ENCODE assay signal across 11 cellular contexts in genomic region chr7:143013897-143014296, GRCh38. TPM values are rescaled to one million over a fixed set of nuclear protein-coding genes. Genes with fewer than 3 reads are reported as not detected.
DNase-seq lines count a peak whose midpoint lies in the region; FAIRE-seq and TF ChIP-seq lines count a peak whose summit lies in the region.
"Had no signal": no experiment of that assay in that cellular context is flagged by ENCODE, and none has a peak within 500 bp of the region (broad histone marks: within the 10 kb centered on the region; RNA-seq: fewer than 3 reads in every experiment).

No MANE protein-coding gene starts in this region.

- DNase-seq in HFF-Myc (ENCODE audit: extremely low read depth, low read depth) (peak; percentile 51), astrocyte of the hippocampus (ENCODE audit: low read depth, low spot score) (peak; percentile 74), hepatic stellate cell (ENCODE audit: low spot score) (peak; percentile 34), GM19239 (ENCODE audit: insufficient read length, low spot score) (no peak)
- DNase-seq in activated CD4-positive, alpha-beta T cell treated with anti-CD3 and anti-CD28 coated beads, Interleukin-2, amount 50 U/mL, for 48 hours, result no peak
- DNase-seq in activated CD8-positive, alpha-beta memory T cell treated with anti-CD3 and anti-CD28 coated beads, Interleukin-2, amount 50 U/mL, for 4 hours, result no peak
- DNase-seq: H7, PC-9 had no signal

- no peak overlapping the region for H3K4me3 ChIP-seq in HFF-Myc (replicated peaks; ENCODE audit: low read depth, low read length)
- H3K4me3 ChIP-seq: PC-9 had no signal

- no peak for TF ChIP-seq CTCF in HFF-Myc (IDR thresholded peaks at IDR 0.05; ENCODE audit: low read depth, low read length, missing control alignments)

- H3K27ac ChIP-seq in temporal lobe (ENCODE audit: low read depth, low read length), result peak overlapping the region; percentile 76
- H3K27ac ChIP-seq: PC-9 had no signal

- FAIRE-seq in GM19239 (lab: Jason Lieb, UNC), result no peak
- FAIRE-seq: keratinocyte had no signal

RNA-seq across cellular contexts. Expression of gene OR9A2, which starts 13.0 kb away (rescaled TPM):
- total RNA-seq in temporal lobe, result 0.49 TPM
- total RNA-seq: G401, H7, PC-9 had no signal

RNA-seq across cellular contexts. Expression of gene OR6V1, which starts 38.2 kb away (rescaled TPM):
- not detected for total RNA-seq in temporal lobe
- total RNA-seq: G401, H7, PC-9 had no signal

RNA-seq across cellular contexts. Expression of gene KEL, which starts 51.7 kb away (rescaled TPM):
- 0.49 TPM for total RNA-seq in temporal lobe
- total RNA-seq: G401 had no signal

Comparison
In these comparisons a context has a peak if more than half of its experiments do, and no peak if none do; other contexts are left out.
1. DNase-seq: peak in HFF-Myc (single experiment), astrocyte of the hippocampus (single experiment) and hepatic stellate cell (single experiment); none in GM19239 (single experiment), activated CD4-positive, alpha-beta T cell treated with anti-CD3 and anti-CD28 coated beads, Interleukin-2, amount 50 U/mL, for 48 hours (0 of 2) and activated CD8-positive, alpha-beta memory T cell treated with anti-CD3 and anti-CD28 coated beads, Interleukin-2, amount 50 U/mL, for 4 hours (single experiment).